In the genomic region with DNA sequence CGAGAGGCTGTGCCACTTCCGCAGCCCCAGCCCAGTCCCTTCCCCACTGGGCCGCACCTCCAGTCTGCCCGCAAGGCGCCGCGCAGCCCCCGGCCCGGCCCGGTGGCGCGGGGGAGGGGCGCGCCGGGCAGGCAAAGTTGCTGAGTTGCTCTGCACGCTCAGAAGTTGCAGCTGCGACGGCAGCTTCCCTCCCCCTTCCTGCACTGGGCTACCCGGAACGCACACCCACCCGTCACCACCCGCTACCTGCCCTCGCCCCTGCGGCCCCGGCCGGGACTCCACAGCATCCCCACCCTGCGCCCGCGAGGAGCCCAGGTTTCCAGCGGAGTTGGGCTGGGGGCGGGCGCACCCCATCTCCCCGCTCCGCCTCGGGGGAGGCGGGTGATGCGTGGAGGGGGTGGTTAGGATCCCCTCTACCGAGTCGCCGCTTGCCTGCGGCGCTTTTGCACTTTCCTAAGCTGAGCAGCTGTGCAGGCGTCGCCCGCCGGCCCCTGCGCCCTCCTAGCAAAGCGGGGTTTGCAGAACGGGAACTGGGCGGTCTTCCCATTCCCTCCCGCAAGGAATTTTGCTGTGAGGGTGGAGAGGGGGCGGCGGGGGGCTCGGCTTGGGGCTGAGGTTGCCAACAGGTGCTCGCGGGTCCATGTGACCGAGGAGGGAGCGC, we compare ENCODE assay signal across 9 cellular contexts. TPM values are rescaled to one million over a fixed set of nuclear protein-coding genes. Genes with fewer than 3 reads are reported as not detected.
A peak's percentile ranks its signal among the peaks of the same experiment; 100 is the strongest.
DNase-seq lines count a peak whose midpoint lies in the region; ATAC-seq, FAIRE-seq and TF ChIP-seq lines count a peak whose summit lies in the region.
"Had no signal": no experiment of that assay in that cellular context is flagged by ENCODE, and none has a peak within 500 bp of the region (broad histone marks: within the 10 kb centered on the region; RNA-seq: fewer than 3 reads in every experiment).

No MANE protein-coding gene starts in this region.

- TF ChIP-seq CTCF in liver (IDR thresholded peaks at IDR 0.05; ENCODE audit: low read depth, low read length, missing input control) = no peak
- no peak for TF ChIP-seq CTCF in HepG2 (CRISPR knock-in tag; IDR thresholded peaks at IDR 0.05)
- no peak for TF ChIP-seq CTCF in bronchial epithelial cell (IDR thresholded peaks at IDR 0.05; ENCODE audit: insufficient read depth, low read length, severe bottlenecking)

- CTCF ChIA-PET in HepG2 (lab: Yijun Ruan, JAX; ENCODE audit: low intra/inter-chr PET ratio, low total read pairs) = no interaction called here

- H3K27ac ChIP-seq in liver (ENCODE audit: low read depth in 1 of 2, low read length in 2 of 2) (peak overlapping the region; percentile 76 to 77), HepG2 (ENCODE audit: extremely low read length, insufficient read depth, low read length) (no peak overlapping the region), HUES48 (ENCODE audit: low read depth, low read length) (peak overlapping the region; percentile 20)

- WGBS in liver = under 1% methylated on average over 58 of the region's 58 CpGs
- WGBS in HepG2 (ENCODE audit: low lambda C conversion rate) = 83% methylated on average over 57 of the region's 58 CpGs

- H3K27ac Mint-ChIP-seq in T-helper 2 cell treated with Interferon-gamma antibody and Interleukin-4, amounts not matched to agents 5 μg/mL and 100 μg/mL, for 36 hours = no peak overlapping the region

- H3K9me3 Mint-ChIP-seq in T-helper 2 cell treated with Interferon-gamma antibody and Interleukin-4, amounts not matched to agents 5 μg/mL and 100 μg/mL, for 36 hours = no peaks in the 10 kb centered on the region

- no peak overlapping the region for H3K4me2 ChIP-seq in HepG2 (ENCODE audit: low read depth, low read length)

- H3K9ac ChIP-seq in liver (ENCODE audit: low read depth in 1 of 2, low read length in 2 of 2) (peak overlapping the region; percentile 54 to 66), HepG2 (ENCODE audit: insufficient read depth, low read depth, low read length) (no peak overlapping the region), HUES48 (ENCODE audit: low read depth, low read length) (peak overlapping the region; percentile 54)

- H3K27me3 ChIP-seq in liver (ENCODE audit: control insufficient read depth in 4 of 4, insufficient read depth in 4 of 4, low read length in 3 of 4) (no peaks in the 10 kb centered on the region), HepG2 (ENCODE audit: control insufficient read depth in 1 of 2, insufficient read depth in 2 of 2, low read length in 2 of 2) (no peaks in the 10 kb centered on the region; a peak in 1 of 5 replicates), HUES48 (ENCODE audit: control insufficient read depth, insufficient read depth, low read length) (peaks cover 18% of the 10 kb centered on the region), bronchial epithelial cell (ENCODE audit: control insufficient read depth, insufficient read depth, low read length) (no peaks in the 10 kb centered on the region)

- ATAC-seq in HepG2 = no peak; the same call in 1 of the 3 replicates

- in situ Hi-C loops in HepG2 (cut with HindIII; ENCODE audit: extremely low pct_ligation_motif_present, low pct_unique_long_range_greater_than_20kb) = no loop called here

- TF ChIP-seq POLR2A in HepG2 (IDR thresholded peaks at IDR 0.05; ENCODE audit: insufficient read depth in 1 of 2, low read depth in 2 of 2, low read length in 2 of 2) = no peak

- POLR2A ChIA-PET in HepG2 (lab: Yijun Ruan, JAX) = no interaction called here

- H3K9me3 ChIP-seq in liver (ENCODE audit: control insufficient read depth in 4 of 4, low read length in 3 of 4) (no peaks in the 10 kb centered on the region), HepG2 (ENCODE audit: low read length) (no peaks in the 10 kb centered on the region), HUES48 (ENCODE audit: control insufficient read depth, insufficient read depth, low read length) (no peaks in the 10 kb centered on the region)

- no peaks in the 10 kb centered on the region for H4K20me1 ChIP-seq in HepG2 (ENCODE audit: insufficient read depth, low read length)

- H3K4me1 Mint-ChIP-seq in T-helper 2 cell treated with Interferon-gamma antibody and Interleukin-4, amounts not matched to agents 5 μg/mL and 100 μg/mL, for 36 hours (ENCODE audit: low read depth) = no peaks in the 10 kb centered on the region

- no peaks in the 10 kb centered on the region for H3K36me3 ChIP-seq in liver (ENCODE audit: control insufficient read depth in 4 of 4, insufficient read depth in 3 of 4, low read depth in 1 of 4, low read length in 3 of 4)
- H3K36me3 ChIP-seq in HepG2 (replicated peaks in 1 of 2; ENCODE audit: control insufficient read depth in 1 of 2, insufficient read depth in 2 of 2, low read length in 2 of 2) = no peaks in the 10 kb centered on the region
- H3K36me3 ChIP-seq in HUES48 (ENCODE audit: control insufficient read depth, insufficient read depth, low read length) = no peaks in the 10 kb centered on the region
- no peaks in the 10 kb centered on the region for H3K36me3 ChIP-seq in bronchial epithelial cell (ENCODE audit: control insufficient read depth, insufficient read depth, low read length)

- H3K36me3 Mint-ChIP-seq in T-helper 2 cell treated with Interferon-gamma antibody and Interleukin-4, amounts not matched to agents 5 μg/mL and 100 μg/mL, for 36 hours (ENCODE audit: low read depth) = no peaks in the 10 kb centered on the region

- H3K4me3 Mint-ChIP-seq in T-helper 2 cell treated with Interferon-gamma antibody and Interleukin-4, amounts not matched to agents 5 μg/mL and 100 μg/mL, for 36 hours = no peak overlapping the region

- H3K4me1 ChIP-seq in liver (ENCODE audit: control insufficient read depth in 4 of 4, insufficient read depth in 4 of 4, low read length in 3 of 4) = peaks cover 4 to 22% (median 8%) of the 10 kb centered on the region in 4 donors
- H3K4me1 ChIP-seq in HepG2 (ENCODE audit: insufficient read depth, low read length) = peaks cover 12% of the 10 kb centered on the region
- H3K4me1 ChIP-seq in HUES48 (ENCODE audit: control insufficient read depth, insufficient read depth, low read length) = peaks cover 13% of the 10 kb centered on the region

- intact Hi-C loops in HepG2 (cut with micrococcal nuclease; ENCODE audit: unreplicated experiment) = no loop called here

- no peak for DNase-seq in HepG2 (ENCODE audit: low spot score)
- DNase-seq in T-helper 2 cell treated with Interferon-gamma antibody and Interleukin-4, amounts not matched to agents 5 μg/mL and 100 μg/mL, for 36 hours (ENCODE audit: low spot score) = peak; percentile 13
- peak; percentile 26 for DNase-seq in bronchial epithelial cell (ENCODE audit: low read depth)
- DNase-seq in kidney tubule cell (ENCODE audit: low spot score) = peak; percentile 22
- peak; percentile 43 to 60 for DNase-seq in stimulated activated CD4-positive, alpha-beta T cell treated with anti-CD3 and anti-CD28 coated beads, Interleukin-4, amount 100 ng/mL, for 4 hours
- no peak for DNase-seq in midbrain (lab: John Stamatoyannopoulos, UW)

- H3K79me2 ChIP-seq in HepG2 (ENCODE audit: insufficient read depth, low read length) = no peaks in the 10 kb centered on the region

- peaks cover 55% of the 10 kb centered on the region for H3K27me3 Mint-ChIP-seq in T-helper 2 cell treated with Interferon-gamma antibody and Interleukin-4, amounts not matched to agents 5 μg/mL and 100 μg/mL, for 36 hours (ENCODE audit: low read depth)

- BruUV-seq in HepG2 (replicated peaks; lab: Mats Ljungman, UMichigan) = no TSS peak

- no peak for TF ChIP-seq RAD21 in liver (IDR thresholded peaks at IDR 0.05)
- no peak for TF ChIP-seq RAD21 in HepG2 (CRISPR knock-in tag; IDR thresholded peaks at IDR 0.05)

- FAIRE-seq in HepG2 (lab: Jason Lieb, UNC) = no peak
- no peak for FAIRE-seq in bronchial epithelial cell (lab: Jason Lieb, UNC)
- FAIRE-seq: islet of Langerhans had no signal

- no peak overlapping the region for H2AFZ ChIP-seq in HepG2 (ENCODE audit: low read length)

- TF ChIP-seq EP300 in HepG2 (IDR thresholded peaks at IDR 0.05; ENCODE audit: low read depth in 2 of 2, low read length in 2 of 2) (no peak), HepG2 (CRISPR knock-in tag; IDR thresholded peaks at IDR 0.05; ENCODE audit: borderline replicate concordance) (no peak)

- peak overlapping the region; percentile 61 to 81 (median 78) for H3K4me3 ChIP-seq in liver (ENCODE audit: low read depth in 1 of 3, low read length in 3 of 3)
- no peak overlapping the region for H3K4me3 ChIP-seq in HepG2 (replicated peaks in 1 of 3; ENCODE audit: insufficient read depth in 1 of 3, low read depth in 2 of 3, low read length in 3 of 3)
- H3K4me3 ChIP-seq in HUES48 (ENCODE audit: low read depth, low read length) = peak overlapping the region; percentile 89
- peak overlapping the region; percentile 56 for H3K4me3 ChIP-seq in bronchial epithelial cell (ENCODE audit: low read depth, low read length)

TF ChIP-seq in liver, 16 proteins besides CTCF, POLR2A, EP300 and RAD21 (continues in another document):
- TF ChIP-seq RXRA (IDR thresholded peaks at IDR 0.05) (no peak), FOXA2 (IDR thresholded peaks at IDR 0.05) (no peak)

TF ChIP-seq in HepG2, 621 proteins besides CTCF, POLR2A, EP300 and RAD21 (continues in another document):
- TF ChIP-seq ZSCAN30 (CRISPR knock-in tag; IDR thresholded peaks at IDR 0.05) = no peak

RNA-seq across cellular contexts. Expression of gene RREB1, which starts 55.9 kb away (rescaled TPM):
- 10 to 100 TPM; 22.8 to 28.9 TPM for total RNA-seq in liver
- 10 to 100 TPM; 10.1 to 11.8 TPM for polyA plus RNA-seq in liver
- 23.2 and 23.4 TPM in 2 replicates for total RNA-seq in HepG2 (2016; rRNA removed; fragmentation: Illumina TruSeq; extraction: Trizol)
- total RNA-seq in HepG2 (2016; cell fraction: cytosol; rRNA removed; fragmentation: Illumina TruSeq; extraction: Trizol; ENCODE audit: low read depth) = 62.4 and 75.9 TPM in 2 replicates
- 21.2 and 23.3 TPM in 2 replicates for total RNA-seq in HepG2 (2016; cell fraction: insoluble cytoplasmic fraction; rRNA removed; fragmentation: Illumina TruSeq; extraction: Trizol)
- 33.9 and 40.6 TPM in 2 replicates for total RNA-seq in HepG2 (2016; cell fraction: membrane; rRNA removed; fragmentation: Illumina TruSeq; extraction: Trizol)
- total RNA-seq in HepG2 (2016; cell fraction: nucleus; rRNA removed; fragmentation: Illumina TruSeq; extraction: Trizol) = 50.2 and 60.1 TPM in 2 replicates
- 6.1 and 6.2 TPM in 2 replicates for polyA plus RNA-seq in HepG2 (2011; rRNA removed)
- polyA plus RNA-seq in HepG2 (2011; cell fraction: cytosol; rRNA removed) = 3.7 and 4.4 TPM in 2 replicates
- polyA plus RNA-seq in HepG2 (2011; cell fraction: nucleus; rRNA removed) = 24.2 and 27.1 TPM in 2 replicates
- polyA plus RNA-seq in HepG2 (2012) = 19.5 and 19.9 TPM in 2 replicates
- 0.71 and 1.1 TPM in 2 replicates for polyA plus RNA-seq in HepG2 (2016; cell fraction: cytosol; fragmentation: Illumina TruSeq; extraction: Trizol; ENCODE audit: low read depth)
- 12.3 and 15.5 TPM in 2 replicates for polyA plus RNA-seq in HepG2 (2016; cell fraction: insoluble cytoplasmic fraction; fragmentation: Illumina TruSeq; extraction: Trizol; ENCODE audit: low read depth)
- polyA plus RNA-seq in HepG2 (2016; cell fraction: membrane; fragmentation: Illumina TruSeq; extraction: Trizol; ENCODE audit: low read depth) = 1.6 and 2.2 TPM in 2 replicates
- 45.7 and 47.4 TPM in 2 replicates for polyA plus RNA-seq in HepG2 (2016; cell fraction: nucleus; fragmentation: Illumina TruSeq; extraction: Trizol; ENCODE audit: insufficient read depth, low read depth)
- polyA minus RNA-seq in HepG2 (2011; rRNA and poly(A)+ RNA removed; ENCODE audit: low replicate concordance) = 33.6 and 65.0 TPM in 2 replicates
- polyA minus RNA-seq in HepG2 (2011; cell fraction: cytosol; rRNA and poly(A)+ RNA removed) = 27.1 and 37.4 TPM in 2 replicates
- 65.6 and 67.6 TPM in 2 replicates for polyA minus RNA-seq in HepG2 (2011; cell fraction: nucleus; rRNA and poly(A)+ RNA removed)
- total RNA-seq in bronchial epithelial cell = 16.6 and 28.0 TPM in 2 replicates

Comparison
In these comparisons a context has a peak if more than half of its experiments do, and no peak if none do; other contexts are left out.
1. H3K4me3 ChIP-seq: peak in liver (3 of 3), HUES48 (single experiment) and bronchial epithelial cell (single experiment); none in HepG2 (0 of 3).
2. DNase-seq: peak in T-helper 2 cell treated with Interferon-gamma antibody and Interleukin-4, amounts not matched to agents 5 μg/mL and 100 μg/mL, for 36 hours (single experiment), bronchial epithelial cell (single experiment), kidney tubule cell (single experiment) and stimulated activated CD4-positive, alpha-beta T cell treated with anti-CD3 and anti-CD28 coated beads, Interleukin-4, amount 100 ng/mL, for 4 hours (2 of 2); none in HepG2 (single experiment) and midbrain (single experiment).